Comparison of ENCODE assay signal across 10 cellular contexts in the genomic region with DNA sequence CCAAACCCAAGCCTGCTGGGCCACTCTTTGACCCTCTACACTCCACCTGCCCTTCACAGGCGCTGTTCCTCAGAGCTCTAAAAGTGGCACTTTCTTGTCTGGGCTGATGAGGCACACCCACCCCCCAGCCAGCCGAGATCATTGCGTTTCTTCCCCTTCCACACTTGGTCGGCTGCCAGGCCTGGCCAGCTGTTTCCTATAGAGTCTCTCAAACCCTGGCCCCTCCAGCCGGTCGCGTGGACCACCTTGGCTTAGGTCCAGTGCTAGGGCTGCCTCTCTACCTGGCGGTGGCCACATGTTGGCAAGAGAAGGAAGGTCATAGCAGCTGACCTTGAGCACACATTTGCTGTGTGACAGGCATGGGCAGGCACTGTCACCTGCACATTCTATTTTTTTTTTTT.
DNase-seq lines count a peak whose midpoint lies in the region; ATAC-seq and TF ChIP-seq lines count a peak whose summit lies in the region.
"Had no signal": no experiment of that assay in that cellular context is flagged by ENCODE, and none has a peak within 500 bp of the region (broad histone marks: within the 10 kb centered on the region; RNA-seq: fewer than 3 reads in every experiment).

No MANE protein-coding gene starts in this region.

- intact Hi-C loops in ovary (cut with DNase I), result no loop called here

- no peaks in the 10 kb centered on the region for H3K27me3 Mint-ChIP-seq in T-helper 2 cell treated with Interferon-gamma antibody and Interleukin-4, amounts not matched to agents 5 μg/mL and 100 μg/mL, for 36 hours (ENCODE audit: low read depth)
- H3K27me3 Mint-ChIP-seq: activated naive CD4-positive, alpha-beta T cell treated with anti-CD3 and anti-CD28 coated beads, Interleukin-2, amount 50 U/mL, for 24 hours had no signal

- TF ChIP-seq POLR2A in ovary (IDR thresholded peaks at IDR 0.05), result no peak

- no peak overlapping the region for H3K27ac Mint-ChIP-seq in T-helper 2 cell treated with Interferon-gamma antibody and Interleukin-4, amounts not matched to agents 5 μg/mL and 100 μg/mL, for 36 hours
- H3K27ac Mint-ChIP-seq: activated naive CD4-positive, alpha-beta T cell treated with anti-CD3 and anti-CD28 coated beads, Interleukin-2, amount 50 U/mL, for 24 hours had no signal

- H3K4me3 Mint-ChIP-seq in T-helper 2 cell treated with Interferon-gamma antibody and Interleukin-4, amounts not matched to agents 5 μg/mL and 100 μg/mL, for 36 hours, result no peak overlapping the region
- H3K4me3 Mint-ChIP-seq: activated naive CD4-positive, alpha-beta T cell treated with anti-CD3 and anti-CD28 coated beads, Interleukin-2, amount 50 U/mL, for 24 hours had no signal

- ATAC-seq in GM19035 (IDR thresholded peaks at IDR 0.05; ENCODE audit: unreplicated experiment), result no peak

- H3K27ac ChIP-seq in C4-2B (peak overlapping the region; percentile 2; the same call in 1 of the 2 replicates), ovary (no peak overlapping the region)
- H3K27ac ChIP-seq: parathyroid adenoma had no signal

- no peak for TF ChIP-seq EP300 in ovary (IDR thresholded peaks at IDR 0.05)

- 20 to 27% (median 26%) methylated on average over 8 of the region's 8 CpGs for WGBS in ovary, 3 donors

- H3K9me3 Mint-ChIP-seq in T-helper 2 cell treated with Interferon-gamma antibody and Interleukin-4, amounts not matched to agents 5 μg/mL and 100 μg/mL, for 36 hours, result no peaks in the 10 kb centered on the region
- H3K9me3 Mint-ChIP-seq: activated naive CD4-positive, alpha-beta T cell treated with anti-CD3 and anti-CD28 coated beads, Interleukin-2, amount 50 U/mL, for 24 hours had no signal

- H3K4me3 ChIP-seq in fibroblast of pulmonary artery (replicated peaks; ENCODE audit: low read depth, low read length) (no peak overlapping the region), ovary (no peak overlapping the region)

- DNase-seq in NCI-H1694 treated with DMSO at 0.1 percent for 48 hours (lab: John Stamatoyannopoulos, UW) (peak; percentile 44), fibroblast of pulmonary artery (ENCODE audit: low read depth) (peak; percentile 21), ovary (peak; percentile 23 to 66 (median 50)), NCI-H1436 (lab: John Stamatoyannopoulos, UW) (no peak), NCI-H2196 (lab: John Stamatoyannopoulos, UW; ENCODE audit: unreplicated experiment) (no peak)
- no peak for DNase-seq in T-helper 2 cell treated with Interferon-gamma antibody and Interleukin-4, amounts not matched to agents 5 μg/mL and 100 μg/mL, for 36 hours (ENCODE audit: low spot score)

- TF ChIP-seq CTCF in C4-2B (conservative IDR thresholded peaks at IDR 0.05) (no peak), fibroblast of pulmonary artery (IDR thresholded peaks at IDR 0.05; ENCODE audit: low read length, missing control alignments) (no peak), ovary (IDR thresholded peaks at IDR 0.05) (no peak)

- no peaks in the 10 kb centered on the region for H3K9me3 ChIP-seq in ovary

- H3K4me1 ChIP-seq in ovary (ENCODE audit: insufficient read depth), result peaks cover 6% of the 10 kb centered on the region
- H3K4me1 ChIP-seq: parathyroid adenoma had no signal

- H3K36me3 ChIP-seq in ovary, result no peaks in the 10 kb centered on the region

- H3K4me1 Mint-ChIP-seq in T-helper 2 cell treated with Interferon-gamma antibody and Interleukin-4, amounts not matched to agents 5 μg/mL and 100 μg/mL, for 36 hours (ENCODE audit: low read depth), result peaks cover 9% of the 10 kb centered on the region

- H3K27me3 ChIP-seq in ovary, result no peaks in the 10 kb centered on the region

- peaks cover 28% of the 10 kb centered on the region for H3K36me3 Mint-ChIP-seq in T-helper 2 cell treated with Interferon-gamma antibody and Interleukin-4, amounts not matched to agents 5 μg/mL and 100 μg/mL, for 36 hours (ENCODE audit: low read depth)

Comparison
In these comparisons a context has a peak if more than half of its experiments do, and no peak if none do; other contexts are left out.
1. DNase-seq: peak in NCI-H1694 treated with DMSO at 0.1 percent for 48 hours (single experiment), fibroblast of pulmonary artery (single experiment) and ovary (5 of 5); none in NCI-H1436 (single experiment), NCI-H2196 (single experiment) and T-helper 2 cell treated with Interferon-gamma antibody and Interleukin-4, amounts not matched to agents 5 μg/mL and 100 μg/mL, for 36 hours (single experiment).